In the genomic region with DNA sequence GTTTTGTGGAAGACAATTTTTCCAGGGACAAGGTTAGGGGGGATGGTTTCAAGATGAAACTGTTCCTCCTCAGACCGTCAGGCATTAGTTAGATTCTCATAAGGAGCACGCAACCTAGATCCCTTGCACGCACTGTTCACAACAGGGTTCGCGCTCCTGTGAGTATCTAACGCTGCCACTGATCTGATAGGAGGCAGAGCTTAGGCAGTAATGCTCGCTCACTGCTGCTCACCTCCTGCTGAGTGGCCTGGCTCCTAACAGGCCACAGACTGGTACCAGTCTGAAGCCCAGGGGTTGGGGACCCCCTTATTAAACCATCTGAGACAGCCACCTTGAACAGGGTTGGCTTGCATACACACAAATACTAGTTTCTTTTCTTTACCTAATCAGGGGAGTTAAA, we compare ENCODE assay signal across 21 cellular contexts. TPM values are rescaled to one million over a fixed set of nuclear protein-coding genes. Genes with fewer than 3 reads are reported as not detected.
DNase-seq lines count a peak whose midpoint lies in the region; ATAC-seq and TF ChIP-seq lines count a peak whose summit lies in the region.
"Had no signal": no experiment of that assay in that cellular context is flagged by ENCODE, and none has a peak within 500 bp of the region (broad histone marks: within the 10 kb centered on the region; RNA-seq: fewer than 3 reads in every experiment).

No MANE protein-coding gene starts in this region.

- H4K20me1 ChIP-seq in PC-9 (ENCODE audit: insufficient read depth) = no peaks in the 10 kb centered on the region

- H3K9ac ChIP-seq in endodermal cell (ENCODE audit: extremely low read depth, low read length, poor library complexity, severe bottlenecking) = no peak overlapping the region

- H3K9me3 ChIP-seq in T-helper 17 cell (ENCODE audit: control insufficient read depth, low read length, poor library complexity, severe bottlenecking) (no peaks in the 10 kb centered on the region), endodermal cell (ENCODE audit: control insufficient read depth, low read length) (no peaks in the 10 kb centered on the region), PC-9 (ENCODE audit: insufficient read depth, low read depth) (no peaks in the 10 kb centered on the region)

- no peak overlapping the region for H3K4me3 ChIP-seq in endodermal cell (ENCODE audit: low read length)
- no peak overlapping the region for H3K4me3 ChIP-seq in PC-9

- CTCF ChIA-PET in PC-9 (lab: Charles Lee) = no interaction called here

- H3F3A ChIP-seq in PC-9 (ENCODE audit: insufficient read depth, low read depth) = no peaks in the 10 kb centered on the region

- WGBS in endodermal cell (ENCODE audit: insufficient coverage in 1 of 2, insufficient read length in 1 of 2), 2 experiments = 92 to 98% methylated on average over 6 to 7 of the region's 7 CpGs

- H3K36me3 ChIP-seq in endodermal cell (ENCODE audit: control insufficient read depth, insufficient read depth, low read length) (peaks cover 24% of the 10 kb centered on the region), PC-9 (ENCODE audit: low read depth) (no peaks in the 10 kb centered on the region)

- no peak for ATAC-seq in T-helper 17 cell
- no peak for ATAC-seq in stimulated activated naive B cell treated with anti-CD40 and anti-IgM and Interleukin-4, amounts not matched to agents 10 μg/mL and 1 μg/mL and 100 μg/mL, for 72 hours (replicated peaks)

- H3K27ac ChIP-seq in endodermal cell (ENCODE audit: low read depth, low read length) (no peak overlapping the region), PC-9 (no peak overlapping the region)

- TF ChIP-seq CTCF in CD14-positive monocyte (IDR thresholded peaks at IDR 0.05) (no peak), endodermal cell (conservative IDR thresholded peaks at IDR 0.05) (no peak), PC-9 (conservative IDR thresholded peaks at IDR 0.05) (no peak)

- H3K4me3 Mint-ChIP-seq in CD14-positive monocyte (no peak overlapping the region), T-helper 17 cell (no peak overlapping the region), endodermal cell (no peak overlapping the region)
- no peak overlapping the region for H3K4me3 Mint-ChIP-seq in stimulated activated naive B cell treated with anti-CD40 and anti-IgM and Interleukin-4, amounts not matched to agents 10 μg/mL and 1 μg/mL and 100 μg/mL, for 72 hours
- H3K4me3 Mint-ChIP-seq: B cell; CD4-positive, alpha-beta memory T cell; H9 had no signal

- peak; percentile 28 for DNase-seq in CD14-positive monocyte (ENCODE audit: low spot score)
- DNase-seq in T-helper 17 cell = no peak
- peak; percentile 47 for DNase-seq in endodermal cell
- DNase-seq in stimulated activated naive B cell treated with anti-CD40 and anti-IgM and Interleukin-4, amounts not matched to agents 10 μg/mL and 1 μg/mL and 100 μg/mL, for 72 hours = no peak
- no peak for DNase-seq in stimulated activated CD4-positive, alpha-beta T cell treated with anti-CD3 and anti-CD28 coated beads, Interleukin-15, amount 100 ng/mL, for 24 hours
- DNase-seq in NCI-H524 (lab: John Stamatoyannopoulos, UW) = no peak
- no peak for DNase-seq in PC-9
- DNase-seq: ACHN, C1 segment of cervical spinal cord, COR-L47, DMS153, DMS79 treated with DMSO at 0.1 percent for 48 hours, EL, GDM1, GOT3, H9, IMR-90 had no signal

- no peaks in the 10 kb centered on the region for H3K79me2 ChIP-seq in PC-9 (ENCODE audit: low read depth)

- H3K4me2 ChIP-seq in PC-9 = no peak overlapping the region

- H3K4me1 ChIP-seq in endodermal cell (ENCODE audit: control insufficient read depth, insufficient read depth, low read length) (no peaks in the 10 kb centered on the region), PC-9 (replicated peaks; ENCODE audit: insufficient read depth) (no peaks in the 10 kb centered on the region)

- H3K36me3 Mint-ChIP-seq in CD14-positive monocyte (peaks cover 47 to 59% of the 10 kb centered on the region in 2 donors), T-helper 17 cell (ENCODE audit: low read depth) (peaks cover 4% of the 10 kb centered on the region), endodermal cell (ENCODE audit: low read depth) (peaks cover 12% of the 10 kb centered on the region)
- H3K36me3 Mint-ChIP-seq in stimulated activated naive B cell treated with anti-CD40 and anti-IgM and Interleukin-4, amounts not matched to agents 10 μg/mL and 1 μg/mL and 100 μg/mL, for 72 hours = peaks cover 16 to 34% of the 10 kb centered on the region in 2 donors

- H3K27ac Mint-ChIP-seq in CD14-positive monocyte = no peak overlapping the region
- H3K27ac Mint-ChIP-seq in T-helper 17 cell = peak overlapping the region; percentile 75
- H3K27ac Mint-ChIP-seq in endodermal cell = no peak overlapping the region
- H3K27ac Mint-ChIP-seq in stimulated activated naive B cell treated with anti-CD40 and anti-IgM and Interleukin-4, amounts not matched to agents 10 μg/mL and 1 μg/mL and 100 μg/mL, for 72 hours = peak overlapping the region; percentile 62
- H3K27ac Mint-ChIP-seq: B cell, H9 had no signal

- no peaks in the 10 kb centered on the region for H3K27me3 Mint-ChIP-seq in CD14-positive monocyte (ENCODE audit: low read depth in 3 of 3)
- no peaks in the 10 kb centered on the region for H3K27me3 Mint-ChIP-seq in T-helper 17 cell
- no peaks in the 10 kb centered on the region for H3K27me3 Mint-ChIP-seq in endodermal cell (ENCODE audit: insufficient read depth)
- H3K27me3 Mint-ChIP-seq in stimulated activated naive B cell treated with anti-CD40 and anti-IgM and Interleukin-4, amounts not matched to agents 10 μg/mL and 1 μg/mL and 100 μg/mL, for 72 hours = no peaks in the 10 kb centered on the region
- H3K27me3 Mint-ChIP-seq: B cell; CD4-positive, alpha-beta memory T cell had no signal

- H2AFZ ChIP-seq in PC-9 = no peak overlapping the region

- H3K27me3 ChIP-seq in endodermal cell (ENCODE audit: control insufficient read depth, insufficient read depth, low read length, poor library complexity, severe bottlenecking) (no peaks in the 10 kb centered on the region), PC-9 (ENCODE audit: insufficient read depth, low read depth) (no peaks in the 10 kb centered on the region)

- no TSS peak for BruUV-seq in PC-9 (replicated peaks; lab: Mats Ljungman, UMichigan)

- intact Hi-C loops in CD14-positive monocyte (cut with micrococcal nuclease) (no loop called here), PC-9 (cut with micrococcal nuclease; ENCODE audit: unreplicated experiment) (no loop called here)

- H3K9me3 Mint-ChIP-seq in CD14-positive monocyte = peaks cover 0 to 3% (median 0%) of the 10 kb centered on the region in 7 donors
- no peaks in the 10 kb centered on the region for H3K9me3 Mint-ChIP-seq in endodermal cell
- no peaks in the 10 kb centered on the region for H3K9me3 Mint-ChIP-seq in stimulated activated naive B cell treated with anti-CD40 and anti-IgM and Interleukin-4, amounts not matched to agents 10 μg/mL and 1 μg/mL and 100 μg/mL, for 72 hours
- H3K9me3 Mint-ChIP-seq: CD4-positive, alpha-beta memory T cell; H9 had no signal

- POLR2A ChIA-PET in PC-9 (lab: Charles Lee; ENCODE audit: unreplicated experiment) = interaction anchor here (0.5 kb wide), 1 partner anchor 962 kb away, joined by 4 read pairs; no protein-coding TSS in a partner anchor

- no peaks in the 10 kb centered on the region for H3K4me1 Mint-ChIP-seq in CD14-positive monocyte
- H3K4me1 Mint-ChIP-seq in T-helper 17 cell = peaks cover 5% of the 10 kb centered on the region
- peaks cover 2% of the 10 kb centered on the region for H3K4me1 Mint-ChIP-seq in endodermal cell
- H3K4me1 Mint-ChIP-seq in stimulated activated naive B cell treated with anti-CD40 and anti-IgM and Interleukin-4, amounts not matched to agents 10 μg/mL and 1 μg/mL and 100 μg/mL, for 72 hours = no peaks in the 10 kb centered on the region
- H3K4me1 Mint-ChIP-seq: B cell; CD4-positive, alpha-beta memory T cell; H9 had no signal

- H3K9me2 ChIP-seq in PC-9 (ENCODE audit: insufficient read depth) = no peaks in the 10 kb centered on the region

RNA-seq across cellular contexts. Expression of a gene that starts 13.5 kb away (rescaled TPM):
- polyA plus RNA-seq in CD14-positive monocyte = under 1 TPM in 1 of 2 donors, not detected in 1; 0.04 TPM
- under 1 TPM; 0.45 to 0.47 TPM for total RNA-seq in T-helper 17 cell
- total RNA-seq in endodermal cell = under 1 TPM; 0.18 to 0.26 TPM
- 0.18 TPM for polyA plus RNA-seq in endodermal cell (2013, experiment 1 of 2)
- 0.12 TPM for polyA plus RNA-seq in endodermal cell (2013, experiment 2 of 2)
- total RNA-seq in PC-9 (2021) = 0.05 and 0.11 TPM in 2 replicates
- total RNA-seq: A172, HT-29 had no signal

Comparison
In these comparisons a context has a peak if more than half of its experiments do, and no peak if none do; other contexts are left out.
1. DNase-seq: peak in CD14-positive monocyte (single experiment) and endodermal cell (single experiment); none in T-helper 17 cell (0 of 3), stimulated activated naive B cell treated with anti-CD40 and anti-IgM and Interleukin-4, amounts not matched to agents 10 μg/mL and 1 μg/mL and 100 μg/mL, for 72 hours (single experiment), stimulated activated CD4-positive, alpha-beta T cell treated with anti-CD3 and anti-CD28 coated beads, Interleukin-15, amount 100 ng/mL, for 24 hours (single experiment), NCI-H524 (0 of 2) and PC-9 (0 of 2).
2. H3K27ac Mint-ChIP-seq: peak in T-helper 17 cell (single experiment) and stimulated activated naive B cell treated with anti-CD40 and anti-IgM and Interleukin-4, amounts not matched to agents 10 μg/mL and 1 μg/mL and 100 μg/mL, for 72 hours (single experiment); none in CD14-positive monocyte (0 of 7) and endodermal cell (single experiment).